ENCODE assay signal across 9 cellular contexts in genomic region chr11:105035262-105035620, GRCh38. TPM values are rescaled to one million over a fixed set of nuclear protein-coding genes. Genes with fewer than 3 reads are reported as not detected.
DNase-seq lines count a peak whose midpoint lies in the region; ATAC-seq and TF ChIP-seq lines count a peak whose summit lies in the region.
"Had no signal": no experiment of that assay in that cellular context is flagged by ENCODE, and none has a peak within 500 bp of the region (broad histone marks: within the 10 kb centered on the region; RNA-seq: fewer than 3 reads in every experiment).

No MANE protein-coding gene starts in this region.

- ATAC-seq in GM21717 (IDR thresholded peaks at IDR 0.05; ENCODE audit: unreplicated experiment) (peak; percentile 27), activated B cell treated with CpG ODN at 0.5 μM for 24 hours (ENCODE audit: low read depth) (peak; percentile 12)

- no peaks in the 10 kb centered on the region for H3K27me3 Mint-ChIP-seq in activated B cell treated with CpG ODN at 0.5 μM for 24 hours

- peak overlapping the region; percentile 95 for H3K27ac Mint-ChIP-seq in activated B cell treated with CpG ODN at 0.5 μM for 24 hours

- peak overlapping the region; percentile 94 for H3K4me3 Mint-ChIP-seq in activated B cell treated with CpG ODN at 0.5 μM for 24 hours

- no peak for TF ChIP-seq CTCF in activated B cell treated with CpG ODN at 0.5 μM for 24 hours (IDR thresholded peaks at IDR 0.05)

- H3K9me3 Mint-ChIP-seq in activated B cell treated with CpG ODN at 0.5 μM for 24 hours, result peaks cover 4% of the 10 kb centered on the region

- H3K36me3 Mint-ChIP-seq in activated B cell treated with CpG ODN at 0.5 μM for 24 hours (ENCODE audit: low read depth), result peaks cover 53% of the 10 kb centered on the region

- CTCF ChIA-PET in activated B cell treated with CpG ODN at 0.5 μM for 24 hours (lab: Charles Lee), result no interaction called here

- no peaks in the 10 kb centered on the region for H3K9me3 ChIP-seq in mononuclear cell (ENCODE audit: low read depth, low read length)

- H3K4me1 ChIP-seq in mononuclear cell (ENCODE audit: insufficient read depth, low read length), result peaks cover 54% of the 10 kb centered on the region

- H3K27me3 ChIP-seq in mononuclear cell (ENCODE audit: insufficient read depth, low read length), result no peaks in the 10 kb centered on the region
- H3K27me3 ChIP-seq: cardiac muscle cell had no signal

- H3K4me3 ChIP-seq in GM08714 (ENCODE audit: low read length), result peak overlapping the region; percentile 95
- H3K4me3 ChIP-seq in mononuclear cell (ENCODE audit: low read length), result peak overlapping the region; percentile 65
- H3K4me3 ChIP-seq: cardiac muscle cell had no signal

- intact Hi-C loops in activated B cell treated with CpG ODN at 0.5 μM for 24 hours (cut with micrococcal nuclease), result loop anchor here (1.0 kb wide), 1 partner anchor 10 kb away; the partner anchor contains the start of gene CARD16

- peaks cover 43% of the 10 kb centered on the region for H3K4me1 Mint-ChIP-seq in activated B cell treated with CpG ODN at 0.5 μM for 24 hours

- POLR2A ChIA-PET in activated B cell treated with CpG ODN at 0.5 μM for 24 hours (lab: Charles Lee), result no interaction called here

- DNase-seq in activated B cell treated with CpG ODN at 0.5 μM for 24 hours (no peak), DMS53 treated with DMSO at 0.1 percent for 48 hours (lab: John Stamatoyannopoulos, UW; ENCODE audit: unreplicated experiment) (no peak), NCI-H2029 (lab: John Stamatoyannopoulos, UW) (no peak), NCI-H146 (lab: John Stamatoyannopoulos, UW) (no peak), NCI-H526 (lab: John Stamatoyannopoulos, UW) (no peak)

RNA-seq across cellular contexts. Expression of gene CASP1, which starts 0.3 kb away (rescaled TPM):
- 35.7 and 47.0 TPM in 2 replicates for total RNA-seq in activated B cell treated with CpG ODN at 0.5 μM for 24 hours
- 99.5 TPM for total RNA-seq in mononuclear cell
- total RNA-seq: cardiac muscle cell had no signal

RNA-seq across cellular contexts. Expression of gene CARD16, which starts 9.9 kb away (rescaled TPM):
- total RNA-seq in activated B cell treated with CpG ODN at 0.5 μM for 24 hours (31.5 and 33.1 TPM in 2 replicates), mononuclear cell (78.7 TPM)
- total RNA-seq: cardiac muscle cell had no signal

RNA-seq across cellular contexts. Expression of gene CASP5, which starts 12.3 kb away (rescaled TPM):
- total RNA-seq in activated B cell treated with CpG ODN at 0.5 μM for 24 hours, result 0.32 TPM in 1 of 2 replicates, not detected in the other
- total RNA-seq in mononuclear cell, result 0.84 TPM
- total RNA-seq: cardiac muscle cell had no signal
